Comparison of ENCODE assay signal across 39 cellular contexts in genomic region chr12:29665107-29665506, GRCh38.
"Had no signal": no experiment of that assay in that cellular context is flagged by ENCODE, and none has a peak within 500 bp of the region (broad histone marks: within the 10 kb centered on the region; RNA-seq: fewer than 3 reads in every experiment).

No MANE protein-coding gene starts in this region.

- H3K36me3 ChIP-seq: adrenal gland, ascending aorta, brain microvascular endothelial cell, cardiac muscle cell had no signal

- H3K27ac Mint-ChIP-seq: activated naive CD4-positive, alpha-beta T cell treated with anti-CD3 and anti-CD28 coated beads for 36 hours; activated naive CD4-positive, alpha-beta T cell treated with anti-CD3 and anti-CD28 coated beads, Interleukin-2, amount 10 ng/mL, durations not matched to agents 7 days and 5 days; activated naive CD4-positive, alpha-beta T cell treated with anti-CD3 and anti-CD28 coated beads, Interleukin-2, amount 50 U/mL, for 24 hours; activated naive CD4-positive, alpha-beta T cell treated with anti-CD3 and anti-CD28 coated beads, Interleukin-2, amount 50 U/mL, for 72 hours; activated naive CD8-positive, alpha-beta T cell; activated naive CD8-positive, alpha-beta T cell treated with anti-CD3 and anti-CD28 coated beads for 36 hours; activated naive CD8-positive, alpha-beta T cell treated with anti-CD3 and anti-CD28 coated beads, Interleukin-2, amount 10 ng/mL, durations not matched to agents 7 days and 5 days; activated naive CD8-positive, alpha-beta T cell treated with anti-CD3 and anti-CD28 coated beads, Interleukin-2, amount 50 U/mL, for 24 hours; activated T-cell treated with anti-CD3 and anti-CD28 coated beads, Interleukin-2, amount 50 U/mL, for 24 hours; activated T-cell treated with anti-CD3 and anti-CD28 coated beads, Interleukin-2, amount 50 U/mL, for 72 hours; activated T-helper 1 cell treated with anti-CD3 and anti-CD28 coated beads, Interleukin-12 subunit alpha, Interleukin-12 subunit beta, Interleukin-2, Interleukin-4 antibody, amounts not matched to agents 30 ng/mL and 10 ng/mL and 1 ng/mL, durations not matched to agents 14 hours and 24 hours and 36 hours; activated T-helper 17 cell treated with anti-CD3 and anti-CD28 coated beads, Interleukin-2, amount 50 U/mL, for 72 hours; activated T-helper 2 cell treated with anti-CD3 and anti-CD28 coated beads, Interferon-gamma antibody, Interleukin-2, Interleukin-4, amounts not matched to agents 10 μg/mL and 5 μg/mL and 100 μg/mL, durations not matched to agents 14 hours and 24 hours and 36 hours; brain had no signal

- ATAC-seq: activated naive CD4-positive, alpha-beta T cell treated with anti-CD3 and anti-CD28 coated beads, Interleukin-2, amount 50 U/mL, for 72 hours; activated naive CD8-positive, alpha-beta T cell treated with anti-CD3 and anti-CD28 coated beads, Interleukin-2, amount 50 U/mL, for 24 hours; activated T-cell treated with anti-CD3 and anti-CD28 coated beads, Interleukin-2, amount 50 U/mL, for 4 hours; activated T-cell treated with anti-CD3 and anti-CD28 coated beads, Interleukin-2, amount 50 U/mL, for 72 hours; activated T-helper 17 cell treated with anti-CD3 and anti-CD28 coated beads, Interleukin-2, amount 50 U/mL, for 72 hours; body of pancreas had no signal

- H3K36me3 Mint-ChIP-seq: activated naive CD4-positive, alpha-beta T cell treated with anti-CD3 and anti-CD28 coated beads, Interleukin-2, amount 10 ng/mL, durations not matched to agents 7 days and 5 days; activated naive CD4-positive, alpha-beta T cell treated with anti-CD3 and anti-CD28 coated beads, Interleukin-2, amount 50 U/mL, for 24 hours; activated naive CD4-positive, alpha-beta T cell treated with anti-CD3 and anti-CD28 coated beads, Interleukin-2, amount 50 U/mL, for 72 hours; activated naive CD8-positive, alpha-beta T cell; activated naive CD8-positive, alpha-beta T cell treated with anti-CD3 and anti-CD28 coated beads for 36 hours; activated naive CD8-positive, alpha-beta T cell treated with anti-CD3 and anti-CD28 coated beads, Interleukin-2, amount 10 ng/mL, durations not matched to agents 7 days and 5 days had no signal

- H3K4me3 Mint-ChIP-seq: activated naive CD4-positive, alpha-beta T cell treated with anti-CD3 and anti-CD28 coated beads for 36 hours; activated naive CD4-positive, alpha-beta T cell treated with anti-CD3 and anti-CD28 coated beads, Interleukin-2, amount 10 ng/mL, durations not matched to agents 7 days and 5 days; activated naive CD4-positive, alpha-beta T cell treated with anti-CD3 and anti-CD28 coated beads, Interleukin-2, amount 50 U/mL, for 24 hours; activated naive CD8-positive, alpha-beta T cell; activated naive CD8-positive, alpha-beta T cell treated with anti-CD3 and anti-CD28 coated beads for 36 hours; activated naive CD8-positive, alpha-beta T cell treated with anti-CD3 and anti-CD28 coated beads, Interleukin-2, amount 10 ng/mL, durations not matched to agents 7 days and 5 days; activated naive CD8-positive, alpha-beta T cell treated with anti-CD3 and anti-CD28 coated beads, Interleukin-2, amount 50 U/mL, for 24 hours; activated T-cell treated with anti-CD3 and anti-CD28 coated beads, Interleukin-2, amount 50 U/mL, for 24 hours; activated T-cell treated with anti-CD3 and anti-CD28 coated beads, Interleukin-2, amount 50 U/mL, for 4 hours; activated T-cell treated with anti-CD3 and anti-CD28 coated beads, Interleukin-2, amount 50 U/mL, for 72 hours; activated T-helper 1 cell treated with anti-CD3 and anti-CD28 coated beads, Interleukin-12 subunit alpha, Interleukin-12 subunit beta, Interleukin-2, Interleukin-4 antibody, amounts not matched to agents 30 ng/mL and 10 ng/mL and 1 ng/mL, durations not matched to agents 14 hours and 24 hours and 36 hours; activated T-helper 17 cell treated with anti-CD3 and anti-CD28 coated beads, Interleukin-2, amount 50 U/mL, for 72 hours; brain; central memory CD8-positive, alpha-beta T cell had no signal

- DNase-seq: activated effector memory CD4-positive, alpha-beta T cell treated with anti-CD3 and anti-CD28 coated beads, Interleukin-2, amount 50 U/mL, for 16 hours; activated effector memory CD4-positive, alpha-beta T cell treated with Interleukin-2 at 50 U/mL for 16 hours; activated gamma-delta T cell; activated gamma-delta T cell treated with Interleukin-2 at 50 U/mL for 16 hours; activated naive CD4-positive, alpha-beta T cell; activated naive CD4-positive, alpha-beta T cell treated with anti-CD3 and anti-CD28 coated beads for 36 hours; activated naive CD4-positive, alpha-beta T cell treated with anti-CD3 and anti-CD28 coated beads, Interleukin-2, amount 10 ng/mL, durations not matched to agents 7 days and 5 days; activated naive CD4-positive, alpha-beta T cell treated with anti-CD3 and anti-CD28 coated beads, Interleukin-2, amount 50 U/mL, for 16 hours; activated naive CD4-positive, alpha-beta T cell treated with Interleukin-2 at 50 U/mL for 16 hours; activated naive CD8-positive, alpha-beta T cell treated with anti-CD3 and anti-CD28 coated beads for 36 hours; activated naive CD8-positive, alpha-beta T cell treated with anti-CD3 and anti-CD28 coated beads, Interleukin-2, amount 10 ng/mL, durations not matched to agents 7 days and 5 days; activated naive CD8-positive, alpha-beta T cell treated with anti-CD3 and anti-CD28 coated beads, Interleukin-2, amount 50 U/mL, for 24 hours; activated T-cell treated with anti-CD3 and anti-CD28 coated beads, Interleukin-2, amount 50 U/mL, for 1 hour; activated T-cell treated with anti-CD3 and anti-CD28 coated beads, Interleukin-2, amount 50 U/mL, for 24 hours; activated T-cell treated with anti-CD3 and anti-CD28 coated beads, Interleukin-2, amount 50 U/mL, for 4 hours; activated T-cell treated with anti-CD3 and anti-CD28 coated beads, Interleukin-2, amount 50 U/mL, for 48 hours; activated T-cell treated with anti-CD3 and anti-CD28 coated beads, Interleukin-2, amount 50 U/mL, for 72 hours; adrenal gland; amniotic stem cell; amygdala; anterior cingulate cortex; aorta; body of pancreas; brain microvascular endothelial cell; caudate nucleus; central memory CD4-positive, alpha-beta T cell; cerebellar nuclear complex had no signal

- H3K27ac ChIP-seq: adrenal gland, ascending aorta, body of pancreas, brain microvascular endothelial cell, cardiac muscle cell had no signal

- H3K9me3 ChIP-seq: adrenal gland, ascending aorta, body of pancreas had no signal

- FAIRE-seq: astrocyte, bronchial epithelial cell had no signal

- H3K27me3 Mint-ChIP-seq: activated naive CD4-positive, alpha-beta T cell treated with anti-CD3 and anti-CD28 coated beads, Interleukin-2, amount 10 ng/mL, durations not matched to agents 7 days and 5 days; activated naive CD4-positive, alpha-beta T cell treated with anti-CD3 and anti-CD28 coated beads, Interleukin-2, amount 50 U/mL, for 24 hours; activated naive CD8-positive, alpha-beta T cell; activated naive CD8-positive, alpha-beta T cell treated with anti-CD3 and anti-CD28 coated beads, Interleukin-2, amount 10 ng/mL, durations not matched to agents 7 days and 5 days; activated naive CD8-positive, alpha-beta T cell treated with anti-CD3 and anti-CD28 coated beads, Interleukin-2, amount 50 U/mL, for 24 hours; activated T-cell treated with anti-CD3 and anti-CD28 coated beads, Interleukin-2, amount 50 U/mL, for 24 hours; central memory CD8-positive, alpha-beta T cell had no signal

- H3K4me3 ChIP-seq: adrenal gland, ascending aorta, body of pancreas, cardiac muscle cell had no signal

- H3K4me1 ChIP-seq: adrenal gland, ascending aorta, body of pancreas had no signal

- H3K27me3 ChIP-seq: adrenal gland, ascending aorta, body of pancreas, brain microvascular endothelial cell, cardiac muscle cell had no signal

- H3K9me3 Mint-ChIP-seq: activated naive CD4-positive, alpha-beta T cell treated with anti-CD3 and anti-CD28 coated beads for 36 hours; activated naive CD4-positive, alpha-beta T cell treated with anti-CD3 and anti-CD28 coated beads, Interleukin-2, amount 50 U/mL, for 24 hours; activated naive CD8-positive, alpha-beta T cell treated with anti-CD3 and anti-CD28 coated beads for 36 hours; activated naive CD8-positive, alpha-beta T cell treated with anti-CD3 and anti-CD28 coated beads, Interleukin-2, amount 10 ng/mL, durations not matched to agents 7 days and 5 days; activated T-cell treated with anti-CD3 and anti-CD28 coated beads, Interleukin-2, amount 50 U/mL, for 24 hours; activated T-cell treated with anti-CD3 and anti-CD28 coated beads, Interleukin-2, amount 50 U/mL, for 4 hours; activated T-cell treated with anti-CD3 and anti-CD28 coated beads, Interleukin-2, amount 50 U/mL, for 72 hours; activated T-helper 1 cell treated with anti-CD3 and anti-CD28 coated beads, Interleukin-12 subunit alpha, Interleukin-12 subunit beta, Interleukin-2, Interleukin-4 antibody, amounts not matched to agents 30 ng/mL and 10 ng/mL and 1 ng/mL, durations not matched to agents 14 hours and 24 hours and 36 hours; activated T-helper 2 cell treated with anti-CD3 and anti-CD28 coated beads, Interferon-gamma antibody, Interleukin-2, Interleukin-4, amounts not matched to agents 10 μg/mL and 5 μg/mL and 100 μg/mL, durations not matched to agents 14 hours and 24 hours and 36 hours; brain; central memory CD8-positive, alpha-beta T cell had no signal

- H3K4me1 Mint-ChIP-seq: activated naive CD4-positive, alpha-beta T cell treated with anti-CD3 and anti-CD28 coated beads, Interleukin-2, amount 10 ng/mL, durations not matched to agents 7 days and 5 days; activated naive CD4-positive, alpha-beta T cell treated with anti-CD3 and anti-CD28 coated beads, Interleukin-2, amount 50 U/mL, for 24 hours; activated naive CD8-positive, alpha-beta T cell treated with anti-CD3 and anti-CD28 coated beads for 36 hours; activated naive CD8-positive, alpha-beta T cell treated with anti-CD3 and anti-CD28 coated beads, Interleukin-2, amount 10 ng/mL, durations not matched to agents 7 days and 5 days; activated naive CD8-positive, alpha-beta T cell treated with anti-CD3 and anti-CD28 coated beads, Interleukin-2, amount 50 U/mL, for 24 hours; activated T-helper 17 cell treated with anti-CD3 and anti-CD28 coated beads, Interleukin-2, amount 50 U/mL, for 72 hours; central memory CD8-positive, alpha-beta T cell had no signal
